In the genomic region with DNA sequence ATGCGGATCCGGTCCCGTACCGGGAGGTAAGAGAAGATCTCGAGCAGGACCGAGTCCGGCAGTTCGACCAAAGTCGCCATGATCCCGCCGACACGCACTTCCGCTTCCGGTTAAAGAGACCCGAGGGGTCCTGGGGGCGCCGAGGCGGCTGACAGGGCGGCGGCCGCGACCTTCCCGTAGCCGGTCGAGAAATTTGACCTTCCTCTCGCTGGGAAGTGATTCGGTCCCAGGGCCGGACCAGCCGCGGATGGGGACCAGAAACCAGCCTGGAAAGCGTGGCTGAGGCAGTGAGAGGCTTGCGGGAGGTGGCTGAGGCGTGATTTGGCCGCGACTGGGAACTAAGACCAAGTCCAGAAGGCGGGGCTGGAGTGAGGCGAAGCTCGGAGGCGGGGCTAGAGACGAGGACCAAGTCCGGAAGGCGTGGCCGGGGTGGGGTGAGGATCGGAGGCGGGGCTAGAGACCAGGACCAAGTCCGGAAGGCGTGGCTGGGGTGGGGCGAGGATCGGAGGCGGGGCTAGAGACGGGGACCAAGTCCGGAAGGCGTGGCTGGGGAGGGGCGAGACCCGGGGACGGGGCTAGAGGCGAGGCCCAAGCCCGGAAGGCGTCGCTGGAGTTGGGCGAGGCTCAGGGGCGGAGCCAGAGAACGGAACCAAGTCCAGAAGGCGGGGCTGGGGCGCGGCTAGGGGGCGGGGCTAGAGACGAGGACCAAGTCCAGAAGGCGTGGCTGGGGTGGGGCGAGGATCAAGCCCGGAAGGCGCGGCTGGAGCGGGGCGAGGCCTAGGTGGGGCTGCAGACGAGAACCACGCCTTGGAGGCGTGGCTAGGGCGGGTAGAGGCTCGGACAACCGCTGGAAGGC, we compare ENCODE assay signal across 8 cellular contexts. TPM values are rescaled to one million over a fixed set of nuclear protein-coding genes. Genes with fewer than 3 reads are reported as not detected.
A peak's percentile ranks its signal among the peaks of the same experiment; 100 is the strongest.
DNase-seq lines count a peak whose midpoint lies in the region; ATAC-seq and TF ChIP-seq lines count a peak whose summit lies in the region.

A gene with protein sequence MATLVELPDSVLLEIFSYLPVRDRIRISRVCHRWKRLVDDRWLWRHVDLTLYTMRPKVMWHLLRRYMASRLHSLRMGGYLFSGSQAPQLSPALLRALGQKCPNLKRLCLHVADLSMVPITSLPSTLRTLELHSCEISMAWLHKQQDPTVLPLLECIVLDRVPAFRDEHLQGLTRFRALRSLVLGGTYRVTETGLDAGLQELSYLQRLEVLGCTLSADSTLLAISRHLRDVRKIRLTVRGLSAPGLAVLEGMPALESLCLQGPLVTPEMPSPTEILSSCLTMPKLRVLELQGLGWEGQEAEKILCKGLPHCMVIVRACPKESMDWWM (minus strand): TSS at position 346 of the 856 bp plus-strand sequence. CDS start 266 bp downstream, at position 80.

- no peak within 1 kb of the TSS for H2AFZ ChIP-seq in OCI-LY1 (ENCODE audit: low read length)

- H3K9ac ChIP-seq in HUES64 (ENCODE audit: low read depth, low read length) (peak within 1 kb of the TSS; percentile 85), OCI-LY1 (ENCODE audit: low read length) (peak within 1 kb of the TSS; percentile 92)

- no peaks in the 10 kb centered on the region for H3K9me2 ChIP-seq in OCI-LY1 (ENCODE audit: low read depth, low read length)

- H3K4me2 ChIP-seq in OCI-LY1 (ENCODE audit: low read length): peak within 1 kb of the TSS; percentile 94

- no peaks in the 10 kb centered on the region for H3K27me3 ChIP-seq in HUES64 (ENCODE audit: insufficient read depth, low read length)
- no peaks in the 10 kb centered on the region for H3K27me3 ChIP-seq in OCI-LY1 (ENCODE audit: insufficient read depth, low read length)

- in situ Hi-C loops in Caki2 (cut with HindIII; ENCODE audit: low pct_unique_long_range_greater_than_20kb, low sequenced_read_pairs) (no loop called here), endometrial microvascular endothelial cells (cut with HindIII; ENCODE audit: inconsistent ontology term, low pct_unique_long_range_greater_than_20kb, low sequenced_read_pairs) (no loop called here)

- no peak for TF ChIP-seq CTCF in OCI-LY1 (IDR thresholded peaks at IDR 0.05; ENCODE audit: low read length)

- peak; percentile 92 for DNase-seq in Caki2 (ENCODE audit: low read depth)
- DNase-seq in activated CD8-positive, alpha-beta memory T cell treated with anti-CD3 and anti-CD28 coated beads, Interleukin-2, amount 50 U/mL, for 4 hours: peak; percentile 100
- peak; percentile 100 for DNase-seq in stimulated activated CD8-positive, alpha-beta memory T cell treated with anti-CD3 and anti-CD28 coated beads, Interleukin-15, amount 100 ng/mL, for 4 hours (ENCODE audit: low read depth in 2 of 2)

- H3K9me3 ChIP-seq in HUES64 (ENCODE audit: insufficient read depth, low read depth, low read length) (peaks cover 4% of the 10 kb centered on the region; the same call in 1 of the 2 replicates), OCI-LY1 (ENCODE audit: low read length) (peaks cover 7% of the 10 kb centered on the region; the same call in 1 of the 2 replicates), mesodermal cell (ENCODE audit: control insufficient read depth, low read length) (peaks cover 4% of the 10 kb centered on the region)

- WGBS in HUES64: 1% methylated on average over 81 of the region's 81 CpGs
- WGBS in mesodermal cell (ENCODE audit: insufficient coverage in 2 of 2), 2 experiments: 1% methylated on average over 41 to 79 of the region's 81 CpGs

- ATAC-seq in GM21423 (IDR thresholded peaks at IDR 0.05; ENCODE audit: unreplicated experiment): peak; percentile 89

- peak within 1 kb of the TSS; percentile 86 for H3K27ac ChIP-seq in HUES64 (ENCODE audit: low read depth, low read length)
- H3K27ac ChIP-seq in OCI-LY1 (ENCODE audit: low read depth, low read length, poor library complexity, severe bottlenecking): peak within 1 kb of the TSS; percentile 85
- H3K27ac ChIP-seq in mesodermal cell (ENCODE audit: low read depth, low read length, severe bottlenecking): peak within 1 kb of the TSS; percentile 81

- H4K20me1 ChIP-seq in OCI-LY1 (ENCODE audit: insufficient read depth, low read length): no peaks in the 10 kb centered on the region

- peaks cover 18% of the 10 kb centered on the region for H3K79me2 ChIP-seq in OCI-LY1 (ENCODE audit: insufficient read depth, low read length)

- H3K36me3 ChIP-seq in HUES64 (ENCODE audit: insufficient read depth, low read length) (peaks cover 10% of the 10 kb centered on the region; the same call in 1 of the 2 replicates), OCI-LY1 (ENCODE audit: insufficient read depth, low read length) (peaks cover 38% of the 10 kb centered on the region), mesodermal cell (ENCODE audit: control insufficient read depth, insufficient read depth, low read length) (peaks cover 36% of the 10 kb centered on the region)

- peak within 1 kb of the TSS; percentile 83 for H3K4me3 ChIP-seq in HUES64 (ENCODE audit: low read length)
- peak within 1 kb of the TSS; percentile 97 for H3K4me3 ChIP-seq in OCI-LY1 (ENCODE audit: low read depth, low read length, poor library complexity, severe bottlenecking)
- peak within 1 kb of the TSS; percentile 98 for H3K4me3 ChIP-seq in mesodermal cell (ENCODE audit: extremely low read depth, insufficient read depth, low read length, poor library complexity, severe bottlenecking)

- H3K4me1 ChIP-seq in HUES64 (ENCODE audit: insufficient read depth, low read length) (peaks cover 3% of the 10 kb centered on the region; the same call in 1 of the 2 replicates), OCI-LY1 (ENCODE audit: insufficient read depth, low read length, severe bottlenecking) (peaks cover 14% of the 10 kb centered on the region), mesodermal cell (ENCODE audit: control insufficient read depth, insufficient read depth, low read length, poor library complexity, severe bottlenecking) (no peaks in the 10 kb centered on the region)

- no peaks in the 10 kb centered on the region for H3F3A ChIP-seq in OCI-LY1 (ENCODE audit: insufficient read depth, low read length)

RNA-seq across cellular contexts. Expression of the gene that starts here (rescaled TPM):
- 8.3 and 15.5 TPM in 2 replicates for total RNA-seq in Caki2 (2014; rRNA removed; shearing (Covaris generic); ENCODE audit: low replicate concordance)
- polyA plus RNA-seq in HUES64 (2013, experiment 1 of 2): 21.2 TPM
- 20.5 TPM for polyA plus RNA-seq in HUES64 (2013, experiment 2 of 2)
- 25.6 TPM for total RNA-seq in endometrial microvascular endothelial cells (ENCODE audit: inconsistent ontology term)
- polyA plus RNA-seq in mesodermal cell (2013, experiment 1 of 2): 36.2 TPM
- polyA plus RNA-seq in mesodermal cell (2013, experiment 2 of 2): 37.4 TPM

Comparison
In these comparisons a context has a peak if more than half of its experiments do, and no peak if none do; other contexts are left out.
1. Peak in every context shown above with its lines: DNase-seq, ATAC-seq, H3K4me3 ChIP-seq and H3K27ac ChIP-seq.